Comparison of ENCODE assay signal across 24 cellular contexts in genomic region chr1:147815503-147815902, GRCh38. TPM values are rescaled to one million over a fixed set of nuclear protein-coding genes. Genes with fewer than 3 reads are reported as not detected.
DNase-seq lines count a peak whose midpoint lies in the region; ATAC-seq and TF ChIP-seq lines count a peak whose summit lies in the region.
"Had no signal": no experiment of that assay in that cellular context is flagged by ENCODE, and none has a peak within 500 bp of the region (broad histone marks: within the 10 kb centered on the region; RNA-seq: fewer than 3 reads in every experiment).

No MANE protein-coding gene starts in this region.

- H3K4me2 ChIP-seq in GM23338 = no peak overlapping the region
- H3K4me2 ChIP-seq: BLaER1 had no signal

- TF ChIP-seq POLR2A in Peyer's patch (IDR thresholded peaks at IDR 0.05) = no peak

- H3K9me3 Mint-ChIP-seq in GM23338 = no peaks in the 10 kb centered on the region; the same call in 2 of the 3 replicates
- H3K9me3 Mint-ChIP-seq in activated T-helper 2 cell treated with anti-CD3 and anti-CD28 coated beads, Interferon-gamma antibody, Interleukin-2, Interleukin-4, amounts not matched to agents 10 μg/mL and 5 μg/mL and 100 μg/mL, durations not matched to agents 14 hours and 24 hours and 36 hours = no peaks in the 10 kb centered on the region
- H3K9me3 Mint-ChIP-seq: activated naive CD8-positive, alpha-beta T cell treated with anti-CD3 and anti-CD28 coated beads for 36 hours; activated T-helper 1 cell treated with anti-CD3 and anti-CD28 coated beads, Interleukin-12 subunit alpha, Interleukin-12 subunit beta, Interleukin-2, Interleukin-4 antibody, amounts not matched to agents 30 ng/mL and 10 ng/mL and 1 ng/mL, durations not matched to agents 14 hours and 24 hours and 36 hours; natural killer cell; stimulated activated naive B cell treated with anti-CD40 and anti-IgM and Interleukin-4, amounts not matched to agents 10 μg/mL and 1 μg/mL and 100 μg/mL, for 72 hours had no signal

- H3K36me3 ChIP-seq in GM23338 (ENCODE audit: insufficient read depth) = no peaks in the 10 kb centered on the region
- no peaks in the 10 kb centered on the region for H3K36me3 ChIP-seq in Peyer's patch
- H3K36me3 ChIP-seq: BLaER1, tibial nerve had no signal

- no peaks in the 10 kb centered on the region for H3K27me3 Mint-ChIP-seq in GM23338 (ENCODE audit: insufficient read depth, low read depth, poor library complexity)
- H3K27me3 Mint-ChIP-seq in activated T-helper 2 cell treated with anti-CD3 and anti-CD28 coated beads, Interferon-gamma antibody, Interleukin-2, Interleukin-4, amounts not matched to agents 10 μg/mL and 5 μg/mL and 100 μg/mL, durations not matched to agents 14 hours and 24 hours and 36 hours (ENCODE audit: low read depth) = peaks cover 7% of the 10 kb centered on the region
- H3K27me3 Mint-ChIP-seq: activated naive CD8-positive, alpha-beta T cell treated with anti-CD3 and anti-CD28 coated beads for 36 hours had no signal

- intact Hi-C loops in activated T-helper 2 cell treated with anti-CD3 and anti-CD28 coated beads, Interferon-gamma antibody, Interleukin-2, Interleukin-4, amounts not matched to agents 10 μg/mL and 5 μg/mL and 100 μg/mL, durations not matched to agents 14 hours and 24 hours and 36 hours (cut with micrococcal nuclease) = no loop called here

- H4K20me1 ChIP-seq in GM23338 (replicated peaks; ENCODE audit: insufficient read depth) = no peaks in the 10 kb centered on the region
- H4K20me1 ChIP-seq: BLaER1 had no signal

- H3K79me2 ChIP-seq in GM23338 (replicated peaks; ENCODE audit: insufficient read depth) = no peaks in the 10 kb centered on the region
- H3K79me2 ChIP-seq: parathyroid adenoma had no signal

- no peaks in the 10 kb centered on the region for H3K4me1 ChIP-seq in GM23338 (ENCODE audit: insufficient read depth)
- H3K4me1 ChIP-seq in Peyer's patch = no peaks in the 10 kb centered on the region
- H3K4me1 ChIP-seq: parathyroid adenoma, tibial nerve had no signal

- TF ChIP-seq CTCF in GM23338 (conservative IDR thresholded peaks at IDR 0.05; ENCODE audit: low read depth in 2 of 2) = peak; percentile 21 to 23; a peak in 3 of 4 replicates
- TF ChIP-seq CTCF in fibroblast of the aortic adventitia (IDR thresholded peaks at IDR 0.05; ENCODE audit: insufficient read depth, low read length) = peak; percentile 13
- no peak for TF ChIP-seq CTCF in Peyer's patch (IDR thresholded peaks at IDR 0.05)

- no peaks in the 10 kb centered on the region; the same call in 2 of the 3 replicates for H3K36me3 Mint-ChIP-seq in GM23338 (ENCODE audit: low read depth)
- H3K36me3 Mint-ChIP-seq in activated T-helper 2 cell treated with anti-CD3 and anti-CD28 coated beads, Interferon-gamma antibody, Interleukin-2, Interleukin-4, amounts not matched to agents 10 μg/mL and 5 μg/mL and 100 μg/mL, durations not matched to agents 14 hours and 24 hours and 36 hours (ENCODE audit: low read depth) = no peaks in the 10 kb centered on the region
- H3K36me3 Mint-ChIP-seq: activated naive CD8-positive, alpha-beta T cell treated with anti-CD3 and anti-CD28 coated beads for 36 hours; natural killer cell; stimulated activated naive B cell treated with anti-CD40 and anti-IgM and Interleukin-4, amounts not matched to agents 10 μg/mL and 1 μg/mL and 100 μg/mL, for 72 hours had no signal

- H3K4me1 Mint-ChIP-seq in GM23338 = no peaks in the 10 kb centered on the region
- H3K4me1 Mint-ChIP-seq in activated T-helper 2 cell treated with anti-CD3 and anti-CD28 coated beads, Interferon-gamma antibody, Interleukin-2, Interleukin-4, amounts not matched to agents 10 μg/mL and 5 μg/mL and 100 μg/mL, durations not matched to agents 14 hours and 24 hours and 36 hours (ENCODE audit: low read depth) = no peaks in the 10 kb centered on the region
- H3K4me1 Mint-ChIP-seq: natural killer cell; stimulated activated naive B cell treated with anti-CD40 and anti-IgM and Interleukin-4, amounts not matched to agents 10 μg/mL and 1 μg/mL and 100 μg/mL, for 72 hours had no signal

- no peaks in the 10 kb centered on the region for H3K9me3 ChIP-seq in Peyer's patch
- H3K9me3 ChIP-seq: BLaER1, tibial nerve had no signal

- H3K4me3 Mint-ChIP-seq in GM23338 = no peak overlapping the region
- no peak overlapping the region for H3K4me3 Mint-ChIP-seq in activated T-helper 2 cell treated with anti-CD3 and anti-CD28 coated beads, Interferon-gamma antibody, Interleukin-2, Interleukin-4, amounts not matched to agents 10 μg/mL and 5 μg/mL and 100 μg/mL, durations not matched to agents 14 hours and 24 hours and 36 hours (ENCODE audit: low read depth)
- H3K4me3 Mint-ChIP-seq: activated naive CD8-positive, alpha-beta T cell treated with anti-CD3 and anti-CD28 coated beads for 36 hours; activated T-helper 1 cell treated with anti-CD3 and anti-CD28 coated beads, Interleukin-12 subunit alpha, Interleukin-12 subunit beta, Interleukin-2, Interleukin-4 antibody, amounts not matched to agents 30 ng/mL and 10 ng/mL and 1 ng/mL, durations not matched to agents 14 hours and 24 hours and 36 hours; natural killer cell; stimulated activated naive B cell treated with anti-CD40 and anti-IgM and Interleukin-4, amounts not matched to agents 10 μg/mL and 1 μg/mL and 100 μg/mL, for 72 hours had no signal

- no peaks in the 10 kb centered on the region for H3K27me3 ChIP-seq in GM23338 (ENCODE audit: insufficient read depth)
- no peaks in the 10 kb centered on the region for H3K27me3 ChIP-seq in Peyer's patch
- H3K27me3 ChIP-seq: BLaER1 had no signal

- ATAC-seq in GM23338 = no peak
- ATAC-seq in HG03175 (IDR thresholded peaks at IDR 0.05; ENCODE audit: unreplicated experiment) = no peak
- ATAC-seq: GM12878; natural killer cell; sciatic nerve; stimulated activated naive B cell treated with anti-CD40 and anti-IgM and Interleukin-4, amounts not matched to agents 10 μg/mL and 1 μg/mL and 100 μg/mL, for 72 hours had no signal

- no peak overlapping the region for H2AFZ ChIP-seq in GM23338
- H2AFZ ChIP-seq: parathyroid adenoma had no signal

- H3K4me3 ChIP-seq in GM23338 (no peak overlapping the region), fibroblast of the aortic adventitia (ENCODE audit: low read depth, low read length) (no peak overlapping the region), Peyer's patch (no peak overlapping the region)
- H3K4me3 ChIP-seq: BLaER1, coronary artery, GM12878, tibial nerve had no signal

- DNase-seq in DMS 273 (lab: John Stamatoyannopoulos, UW; ENCODE audit: unreplicated experiment) (peak; percentile 32), DMS 273 treated with DMSO at 0.1 percent for 48 hours (lab: John Stamatoyannopoulos, UW) (no peak), GM23338 (ENCODE audit: low spot score) (no peak), SK-MEL-5 (ENCODE audit: low read depth, low spot score) (peak; percentile 91), fibroblast of the aortic adventitia (ENCODE audit: low read depth) (no peak), Peyer's patch (no peak)
- DNase-seq in activated T-helper 2 cell treated with anti-CD3 and anti-CD28 coated beads, Interferon-gamma antibody, Interleukin-2, Interleukin-4, amounts not matched to agents 10 μg/mL and 5 μg/mL and 100 μg/mL, durations not matched to agents 14 hours and 24 hours and 36 hours (ENCODE audit: low spot score) = no peak
- DNase-seq: 8988T; activated CD4-positive, CD25-positive, alpha-beta regulatory T cell treated with anti-CD3 and anti-CD28 coated beads, Interleukin-2, amount 50 U/mL, for 72 hours; activated naive CD8-positive, alpha-beta T cell treated with anti-CD3 and anti-CD28 coated beads for 36 hours; mesendoderm; natural killer cell; NCI-H2029; NCI-H524; stimulated activated naive B cell treated with anti-CD40 and anti-IgM and Interleukin-4, amounts not matched to agents 10 μg/mL and 1 μg/mL and 100 μg/mL, for 72 hours; T1000 had no signal

- H3K9me2 ChIP-seq in GM23338 (ENCODE audit: insufficient read depth) = peaks cover 10% of the 10 kb centered on the region; the same call in 1 of the 2 replicates

- H3K27ac ChIP-seq in GM23338 (ENCODE audit: low read depth) = no peak overlapping the region
- H3K27ac ChIP-seq in Peyer's patch = no peak overlapping the region
- H3K27ac ChIP-seq: BLaER1, coronary artery, parathyroid adenoma, tibial nerve had no signal

- in situ Hi-C loops in SK-MEL-5 (cut with HindIII; ENCODE audit: low pct_unique_long_range_greater_than_20kb, low sequenced_read_pairs) = no loop called here

- no peak overlapping the region for H3K27ac Mint-ChIP-seq in GM23338
- no peak overlapping the region for H3K27ac Mint-ChIP-seq in activated T-helper 2 cell treated with anti-CD3 and anti-CD28 coated beads, Interferon-gamma antibody, Interleukin-2, Interleukin-4, amounts not matched to agents 10 μg/mL and 5 μg/mL and 100 μg/mL, durations not matched to agents 14 hours and 24 hours and 36 hours
- H3K27ac Mint-ChIP-seq: activated naive CD8-positive, alpha-beta T cell treated with anti-CD3 and anti-CD28 coated beads for 36 hours; activated T-helper 1 cell treated with anti-CD3 and anti-CD28 coated beads, Interleukin-12 subunit alpha, Interleukin-12 subunit beta, Interleukin-2, Interleukin-4 antibody, amounts not matched to agents 30 ng/mL and 10 ng/mL and 1 ng/mL, durations not matched to agents 14 hours and 24 hours and 36 hours; natural killer cell; stimulated activated naive B cell treated with anti-CD40 and anti-IgM and Interleukin-4, amounts not matched to agents 10 μg/mL and 1 μg/mL and 100 μg/mL, for 72 hours had no signal

- no peaks in the 10 kb centered on the region for H3F3A ChIP-seq in GM23338 (replicated peaks; ENCODE audit: low read depth)

TF ChIP-seq in GM23338, 12 proteins besides CTCF, POLR2A, EP300 and RAD21 (continues in another document):
- no peak for TF ChIP-seq EZH2phosphoT487 (IDR thresholded peaks at IDR 0.05; ENCODE audit: unreplicated experiment)
- TF ChIP-seq JUNB (IDR thresholded peaks at IDR 0.05; ENCODE audit: unreplicated experiment) = no peak

RNA-seq across cellular contexts. Expression of gene GJA5, which starts 55.1 kb away (rescaled TPM):
- 0.85 and 1.7 TPM in 2 replicates for total RNA-seq in GM23338 (2014; rRNA removed; shearing (Covaris generic))
- 0.24 and 0.50 TPM in 2 replicates for polyA plus RNA-seq in GM23338 (2016; fragmentation: Nextera tagmentation; extraction: Ambion mirVana)
- not detected in 2 replicates for total RNA-seq in SK-MEL-5 (2014; rRNA removed; shearing (Covaris generic))
- not detected in 2 replicates for polyA plus RNA-seq in SK-MEL-5 (2015; cell fraction: cytosol; rRNA removed)
- not detected in 2 replicates for polyA plus RNA-seq in SK-MEL-5 (2015; cell fraction: nucleus; rRNA removed)
- total RNA-seq in fibroblast of the aortic adventitia (ENCODE audit: low replicate concordance) = 0.74 TPM in 1 of 2 replicates, not detected in the other
- total RNA-seq in activated T-helper 2 cell treated with anti-CD3 and anti-CD28 coated beads, Interferon-gamma antibody, Interleukin-2, Interleukin-4, amounts not matched to agents 10 μg/mL and 5 μg/mL and 100 μg/mL, durations not matched to agents 14 hours and 24 hours and 36 hours = not detected in 2 replicates
- total RNA-seq in Peyer's patch = 1 to 10 TPM in 3 of 4 donors, under 1 TPM in 1; 0.70 to 4.1 (median 2.8) TPM
- total RNA-seq: activated naive CD8-positive, alpha-beta T cell treated with anti-CD3 and anti-CD28 coated beads for 36 hours; activated T-helper 1 cell treated with anti-CD3 and anti-CD28 coated beads, Interleukin-12 subunit alpha, Interleukin-12 subunit beta, Interleukin-2, Interleukin-4 antibody, amounts not matched to agents 30 ng/mL and 10 ng/mL and 1 ng/mL, durations not matched to agents 14 hours and 24 hours and 36 hours; GM12878; natural killer cell had no signal
- polyA plus RNA-seq: GM12878 had no signal

Comparison
In these comparisons a context has a peak if more than half of its experiments do, and no peak if none do; other contexts are left out.
1. DNase-seq: peak in DMS 273 (single experiment) and SK-MEL-5 (single experiment); none in DMS 273 treated with DMSO at 0.1 percent for 48 hours (single experiment), GM23338 (single experiment), fibroblast of the aortic adventitia (single experiment), activated T-helper 2 cell treated with anti-CD3 and anti-CD28 coated beads, Interferon-gamma antibody, Interleukin-2, Interleukin-4, amounts not matched to agents 10 μg/mL and 5 μg/mL and 100 μg/mL, durations not matched to agents 14 hours and 24 hours and 36 hours (single experiment) and Peyer's patch (0 of 3).
2. CTCF ChIP-seq: peak in GM23338 (2 of 2) and fibroblast of the aortic adventitia (single experiment); none in Peyer's patch (0 of 6).